Comparison of ENCODE assay signal across 1 cellular context in the genomic region with DNA sequence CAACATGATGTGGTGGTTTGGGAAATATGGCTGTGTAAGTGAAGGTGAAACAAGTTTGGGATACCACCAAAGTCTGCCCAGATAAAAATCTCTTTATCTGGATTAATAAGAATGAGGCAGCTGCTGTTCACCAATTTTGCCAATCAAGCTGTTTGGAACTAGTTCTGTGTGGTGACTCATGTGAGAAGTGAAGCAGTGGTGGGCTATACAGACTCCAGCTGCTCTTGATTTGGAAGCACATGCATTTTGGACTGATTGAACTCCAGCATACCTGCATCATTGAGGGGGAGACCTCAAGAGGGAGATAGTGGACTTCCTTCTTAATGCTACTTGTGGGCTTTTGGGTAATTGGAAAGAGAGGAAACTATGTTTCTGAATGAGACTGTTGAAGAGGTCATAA.
TF ChIP-seq lines count a peak whose summit lies in the region.

No MANE protein-coding gene starts in this region.

TF ChIP-seq in IMR-90, 13 proteins besides CTCF, POLR2A, EP300 and RAD21 (continued from another document):
- TF ChIP-seq, protein P1, sequence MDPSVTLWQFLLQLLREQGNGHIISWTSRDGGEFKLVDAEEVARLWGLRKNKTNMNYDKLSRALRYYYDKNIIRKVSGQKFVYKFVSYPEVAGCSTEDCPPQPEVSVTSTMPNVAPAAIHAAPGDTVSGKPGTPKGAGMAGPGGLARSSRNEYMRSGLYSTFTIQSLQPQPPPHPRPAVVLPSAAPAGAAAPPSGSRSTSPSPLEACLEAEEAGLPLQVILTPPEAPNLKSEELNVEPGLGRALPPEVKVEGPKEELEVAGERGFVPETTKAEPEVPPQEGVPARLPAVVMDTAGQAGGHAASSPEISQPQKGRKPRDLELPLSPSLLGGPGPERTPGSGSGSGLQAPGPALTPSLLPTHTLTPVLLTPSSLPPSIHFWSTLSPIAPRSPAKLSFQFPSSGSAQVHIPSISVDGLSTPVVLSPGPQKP (IDR thresholded peaks at IDR 0.05; ENCODE audit: borderline replicate concordance, low read depth, low read length), result no peak
- TF ChIP-seq CHD1 (IDR thresholded peaks at IDR 0.05; ENCODE audit: low read depth, low read length) (no peak), MAFK (IDR thresholded peaks at IDR 0.05; ENCODE audit: low read depth, low read length) (no peak), RCOR1 (IDR thresholded peaks at IDR 0.05; ENCODE audit: insufficient replicate concordance, low read length) (no peak)
